ENCODE assay signal across 8 cellular contexts in genomic region chr16:67805718-67806427, GRCh38. TPM values are rescaled to one million over a fixed set of nuclear protein-coding genes. Genes with fewer than 3 reads are reported as not detected.
A peak's percentile ranks its signal among the peaks of the same experiment; 100 is the strongest.
DNase-seq lines count a peak whose midpoint lies in the region; ATAC-seq and TF ChIP-seq lines count a peak whose summit lies in the region.

No MANE protein-coding gene starts in this region.

- WGBS in spleen, 5 donors = 1 to 2% (median 1%) methylated on average over 14 to 26 of the region's 26 CpGs

- H3K9ac ChIP-seq in ES-I3 (ENCODE audit: low read depth, low read length) (peak overlapping the region; percentile 89), iPS-15b (ENCODE audit: low read depth, low read length) (peak overlapping the region; percentile 97)

- no peak for TF ChIP-seq CTCF in spleen (IDR thresholded peaks at IDR 0.05 in 8 of 11, conservative IDR thresholded peaks at IDR 0.05 in 3 of 11)

- no peak for TF ChIP-seq POLR2A in spleen (IDR thresholded peaks at IDR 0.05)

- peaks cover 6% of the 10 kb centered on the region; the same call in 1 of the 2 replicates for H3K4me1 ChIP-seq in ES-I3 (ENCODE audit: insufficient read depth, low read length)
- H3K4me1 ChIP-seq in iPS-15b (ENCODE audit: control insufficient read depth, insufficient read depth, low read length) = peaks cover 5% of the 10 kb centered on the region
- H3K4me1 ChIP-seq in spleen = peaks cover 43 to 64% (median 60%) of the 10 kb centered on the region in 6 donors

- H3K4me3 ChIP-seq in iPS-15b (ENCODE audit: low read depth, low read length) (peak overlapping the region; percentile 96), spleen (peak overlapping the region; percentile 73 to 98 (median 86))

- no peaks in the 10 kb centered on the region for H3K27me3 ChIP-seq in iPS-15b (ENCODE audit: control insufficient read depth, insufficient read depth, low read length)
- no peaks in the 10 kb centered on the region for H3K27me3 ChIP-seq in spleen (replicated peaks in 1 of 7)

- intact Hi-C loops in spleen (cut with DNase I; ENCODE audit: low total_unique reads) = loop anchor here (10.0 kb wide), 2 partner anchors 51 to 281 kb away; partner anchors contain the start of gene RIPOR1

- peak overlapping the region; percentile 66 to 92 (median 82) for H3K27ac ChIP-seq in spleen

- H3K9me3 ChIP-seq in ES-I3 (ENCODE audit: control insufficient read depth, insufficient read depth, low read length) (no peaks in the 10 kb centered on the region), iPS-15b (ENCODE audit: control insufficient read depth, insufficient read depth, low read length) (no peaks in the 10 kb centered on the region), spleen (no peaks in the 10 kb centered on the region)

- H3K4me3 Mint-ChIP-seq in activated T-helper 17 cell treated with anti-CD3 and anti-CD28 coated beads, Interleukin-2, amount 50 U/mL, for 72 hours = peak overlapping the region; percentile 77

- H3K36me3 ChIP-seq in ES-I3 (ENCODE audit: insufficient read depth, low read length) = no peaks in the 10 kb centered on the region; the same call in 1 of the 2 replicates
- H3K36me3 ChIP-seq in iPS-15b (ENCODE audit: control insufficient read depth, insufficient read depth, low read length) = no peaks in the 10 kb centered on the region
- peaks cover 0 to 38% (median 3%) of the 10 kb centered on the region in 6 donors for H3K36me3 ChIP-seq in spleen

- H3K36me3 Mint-ChIP-seq in activated T-helper 17 cell treated with anti-CD3 and anti-CD28 coated beads, Interleukin-2, amount 50 U/mL, for 72 hours (ENCODE audit: low read depth) = peaks cover 46% of the 10 kb centered on the region

- DNase-seq in spleen = peak; percentile 88
- no peak for DNase-seq in NK-92 treated with Interleukin-12 subunit alpha and Interleukin-12 subunit beta, amount 100 ng/mL, for 24 hours (lab: John Stamatoyannopoulos, UW)
- DNase-seq in GM03348 (ENCODE audit: low spot score) = no peak
- no peak for DNase-seq in NCI-H1694 (lab: John Stamatoyannopoulos, UW)

- H3K4me1 Mint-ChIP-seq in activated T-helper 17 cell treated with anti-CD3 and anti-CD28 coated beads, Interleukin-2, amount 50 U/mL, for 72 hours = peaks cover 21% of the 10 kb centered on the region

- H3K27me3 Mint-ChIP-seq in activated T-helper 17 cell treated with anti-CD3 and anti-CD28 coated beads, Interleukin-2, amount 50 U/mL, for 72 hours = no peaks in the 10 kb centered on the region

- no peaks in the 10 kb centered on the region for H3K9me3 Mint-ChIP-seq in activated T-helper 17 cell treated with anti-CD3 and anti-CD28 coated beads, Interleukin-2, amount 50 U/mL, for 72 hours

- ATAC-seq in HG02970 (IDR thresholded peaks at IDR 0.05; ENCODE audit: low FRiP score, unreplicated experiment) = peak; percentile 5
- ATAC-seq in activated T-helper 17 cell treated with anti-CD3 and anti-CD28 coated beads, Interleukin-2, amount 50 U/mL, for 72 hours (replicated peaks) = no peak

- peak overlapping the region; percentile 57 for H3K27ac Mint-ChIP-seq in activated T-helper 17 cell treated with anti-CD3 and anti-CD28 coated beads, Interleukin-2, amount 50 U/mL, for 72 hours

RNA-seq across cellular contexts. Expression of gene RANBP10, which starts 0.5 kb away (rescaled TPM):
- total RNA-seq in activated T-helper 17 cell treated with anti-CD3 and anti-CD28 coated beads, Interleukin-2, amount 50 U/mL, for 72 hours = 10 to 100 TPM; 18.4 to 21.0 TPM
- total RNA-seq in spleen = 10 to 100 TPM; 19.7 to 38.6 (median 25.9) TPM
- polyA plus RNA-seq in spleen = 10 to 100 TPM in 1 of 3 donors, 1 to 10 TPM in 2; 6.6 to 10.7 (median 8.1) TPM

RNA-seq across cellular contexts. Expression of gene TSNAXIP1, which starts 0.8 kb away (rescaled TPM):
- under 1 TPM in 1 of 2 donors, not detected in 1; 0.26 TPM for total RNA-seq in activated T-helper 17 cell treated with anti-CD3 and anti-CD28 coated beads, Interleukin-2, amount 50 U/mL, for 72 hours
- 1 to 10 TPM in 1 of 7 donors, under 1 TPM in 6; 0.44 to 2.7 (median 0.80) TPM for total RNA-seq in spleen
- polyA plus RNA-seq in spleen = 1 to 10 TPM; 1.0 to 2.3 (median 1.9) TPM

RNA-seq across cellular contexts. Expression of gene THAP11, which starts 36.2 kb away (rescaled TPM):
- total RNA-seq in activated T-helper 17 cell treated with anti-CD3 and anti-CD28 coated beads, Interleukin-2, amount 50 U/mL, for 72 hours = 10 to 100 TPM; 29.9 to 51.6 TPM
- total RNA-seq in spleen = 10 to 100 TPM; 23.5 to 80.7 (median 35.7) TPM
- polyA plus RNA-seq in spleen = 10 to 100 TPM; 19.9 to 31.7 (median 24.3) TPM

RNA-seq across cellular contexts. Expression of gene NUTF2, which starts 40.9 kb away (rescaled TPM):
- 100 to 1,000 TPM in 1 of 2 donors, 10 to 100 TPM in 1; 82.9 to 175 TPM for total RNA-seq in activated T-helper 17 cell treated with anti-CD3 and anti-CD28 coated beads, Interleukin-2, amount 50 U/mL, for 72 hours
- 10 to 100 TPM; 38.8 to 64.3 (median 48.6) TPM for total RNA-seq in spleen
- polyA plus RNA-seq in spleen = 100 to 1,000 TPM in 1 of 3 donors, 10 to 100 TPM in 2; 92.3 to 116 (median 97.0) TPM

RNA-seq across cellular contexts. Expression of gene CENPT, which starts 41.6 kb away (rescaled TPM):
- 10 to 100 TPM; 61.4 to 64.2 TPM for total RNA-seq in activated T-helper 17 cell treated with anti-CD3 and anti-CD28 coated beads, Interleukin-2, amount 50 U/mL, for 72 hours
- total RNA-seq in spleen = 10 to 100 TPM; 43.2 to 82.9 (median 50.8) TPM
- polyA plus RNA-seq in spleen = 100 to 1,000 TPM in 1 of 3 donors, 10 to 100 TPM in 2; 47.2 to 101 (median 91.3) TPM
